Comparison of ENCODE assay signal across 9 cellular contexts in the genomic region with DNA sequence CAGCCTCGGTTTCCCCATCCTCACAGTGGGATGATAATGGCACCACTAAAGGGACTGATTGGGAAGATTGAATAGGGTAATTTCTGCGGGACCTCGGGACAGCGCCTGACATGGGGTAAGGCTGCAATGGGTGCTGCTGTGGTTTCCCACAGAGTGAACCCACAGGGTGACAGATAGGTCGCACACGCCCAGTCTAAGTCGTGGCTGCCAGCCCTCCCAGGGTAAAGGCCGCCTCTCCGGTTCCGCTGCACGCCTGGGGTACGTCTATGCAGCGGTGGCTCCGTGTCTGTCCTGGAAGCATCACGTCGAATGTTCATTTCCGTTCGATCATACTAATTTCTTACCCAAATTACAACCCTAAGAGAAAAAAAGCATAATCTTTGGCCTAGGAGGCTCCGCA. TPM values are rescaled to one million over a fixed set of nuclear protein-coding genes. Genes with fewer than 3 reads are reported as not detected.
DNase-seq lines count a peak whose midpoint lies in the region; ATAC-seq and TF ChIP-seq lines count a peak whose summit lies in the region.
"Had no signal": no experiment of that assay in that cellular context is flagged by ENCODE, and none has a peak within 500 bp of the region (broad histone marks: within the 10 kb centered on the region; RNA-seq: fewer than 3 reads in every experiment).

No MANE protein-coding gene starts in this region.

- no peaks in the 10 kb centered on the region for H3K9me3 ChIP-seq in left lung
- H3K9me3 ChIP-seq in thymus (ENCODE audit: control insufficient read depth) = no peaks in the 10 kb centered on the region

- intact Hi-C loops in left lung (cut with DNase I) = loop anchor here in 1 of 2 donors (10.0 kb wide), 1 partner anchor 164 kb away; no protein-coding TSS in a partner anchor

- H3K9me3 Mint-ChIP-seq in activated naive CD4-positive, alpha-beta T cell treated with anti-CD3 and anti-CD28 coated beads, Interleukin-2, amount 50 U/mL, for 24 hours = no peaks in the 10 kb centered on the region

- WGBS in thymus = 10% methylated on average over 19 of the region's 19 CpGs

- peaks cover 3% of the 10 kb centered on the region for H3K36me3 Mint-ChIP-seq in activated naive CD4-positive, alpha-beta T cell treated with anti-CD3 and anti-CD28 coated beads, Interleukin-2, amount 50 U/mL, for 24 hours

- H3K4me1 Mint-ChIP-seq in activated naive CD4-positive, alpha-beta T cell treated with anti-CD3 and anti-CD28 coated beads, Interleukin-2, amount 50 U/mL, for 24 hours = peaks cover 38% of the 10 kb centered on the region

- DNase-seq in activated effector memory CD4-positive, alpha-beta T cell treated with anti-CD3 and anti-CD28 coated beads, Interleukin-2, amount 50 U/mL, for 16 hours = peak; percentile 67
- DNase-seq in activated effector memory CD4-positive, alpha-beta T cell treated with Interleukin-2 at 50 U/mL for 16 hours = no peak
- DNase-seq in left lung (no peak), substantia nigra (lab: John Stamatoyannopoulos, UW) (no peak)

- H3K27me3 ChIP-seq in left lung (peaks cover 40 to 71% of the 10 kb centered on the region in 2 donors), thymus (ENCODE audit: control insufficient read depth, insufficient read depth) (peaks cover 55% of the 10 kb centered on the region)

- H3K27ac ChIP-seq in left lung (no peak overlapping the region), thymus (ENCODE audit: low read depth) (no peak overlapping the region), substantia nigra (ENCODE audit: low read depth, low read length, poor library complexity, severe bottlenecking) (no peak overlapping the region)

- H3K36me3 ChIP-seq in left lung (no peaks in the 10 kb centered on the region), thymus (ENCODE audit: control insufficient read depth, insufficient read depth) (no peaks in the 10 kb centered on the region)

- no peak for TF ChIP-seq CTCF in left lung (IDR thresholded peaks at IDR 0.05)

- H3K4me3 ChIP-seq in left lung (peak overlapping the region in 1 of 2 donors; percentile 41), thymus (ENCODE audit: low read length) (peak overlapping the region; percentile 49)

- H3K4me3 Mint-ChIP-seq in activated naive CD4-positive, alpha-beta T cell treated with anti-CD3 and anti-CD28 coated beads, Interleukin-2, amount 50 U/mL, for 24 hours = peak overlapping the region; percentile 76

- ATAC-seq in left lung (peak; percentile 3), GM18505 (IDR thresholded peaks at IDR 0.05; ENCODE audit: unreplicated experiment) (no peak), GM18907 (IDR thresholded peaks at IDR 0.05; ENCODE audit: unreplicated experiment) (no peak)

- peaks cover 15 to 32% of the 10 kb centered on the region in 2 donors for H3K4me1 ChIP-seq in left lung
- peaks cover 21% of the 10 kb centered on the region for H3K4me1 ChIP-seq in thymus (ENCODE audit: control insufficient read depth, insufficient read depth, low read length)

- peaks cover 31% of the 10 kb centered on the region for H3K27me3 Mint-ChIP-seq in activated naive CD4-positive, alpha-beta T cell treated with anti-CD3 and anti-CD28 coated beads, Interleukin-2, amount 50 U/mL, for 24 hours

- TF ChIP-seq POLR2A in GM18505 (IDR thresholded peaks at IDR 0.05; ENCODE audit: borderline replicate concordance, extremely low read depth, insufficient read depth, insufficient read length) = no peak

- no peak overlapping the region for H3K27ac Mint-ChIP-seq in activated naive CD4-positive, alpha-beta T cell treated with anti-CD3 and anti-CD28 coated beads, Interleukin-2, amount 50 U/mL, for 24 hours

RNA-seq across cellular contexts. Expression of a gene that starts 0.6 kb away (rescaled TPM):
- 1 to 10 TPM in 1 of 2 donors, not detected in 1; 2.4 TPM for total RNA-seq in left lung
- polyA plus RNA-seq in thymus = 0.11 TPM
- total RNA-seq: activated CD8-positive, alpha-beta memory T cell treated with anti-CD3 and anti-CD28 coated beads for 36 hours had no signal

RNA-seq across cellular contexts. Expression of a gene that starts 4.0 kb away (rescaled TPM):
- 10 to 100 TPM in 1 of 2 donors, 1 to 10 TPM in 1; 9.7 to 11.7 TPM for total RNA-seq in left lung
- polyA plus RNA-seq in thymus = 29.9 TPM

RNA-seq across cellular contexts. Expression of a gene that starts 55.9 kb away (rescaled TPM):
- 10 to 100 TPM; 42.2 to 53.1 TPM for total RNA-seq in left lung
- polyA plus RNA-seq in thymus = 43.1 TPM
